Comparison of ENCODE assay signal across 28 cellular contexts in the genomic region with DNA sequence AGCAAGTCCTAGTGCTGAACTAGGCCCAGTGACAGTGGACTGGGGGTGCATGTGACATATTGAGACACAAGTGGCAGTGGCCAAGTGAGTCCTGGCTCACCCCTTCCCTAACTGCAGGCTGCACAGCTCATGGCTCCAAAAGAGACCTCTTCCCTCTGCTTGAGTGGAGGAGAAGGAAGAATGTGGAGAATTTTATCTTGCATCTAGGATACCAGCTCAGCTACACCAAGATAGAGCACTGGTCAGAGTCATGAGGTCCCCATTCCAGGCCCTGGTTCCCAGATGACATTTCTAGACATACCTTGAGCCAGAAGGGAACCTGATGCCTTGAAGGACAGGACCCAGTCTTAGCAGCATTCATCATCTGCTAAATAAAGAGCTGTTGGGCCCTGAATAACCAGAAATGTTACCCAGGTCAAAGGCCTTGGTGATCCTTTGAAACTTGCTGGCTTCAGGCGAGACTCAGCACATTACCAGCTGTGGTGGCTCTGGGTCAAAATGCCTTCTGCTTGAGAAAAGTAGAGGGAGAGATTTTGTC.
"Had no signal": no experiment of that assay in that cellular context is flagged by ENCODE, and none has a peak within 500 bp of the region (broad histone marks: within the 10 kb centered on the region; RNA-seq: fewer than 3 reads in every experiment).

No MANE protein-coding gene starts in this region.

- H3K9me3 ChIP-seq: ascending aorta, esophagus muscularis mucosa, gastrocnemius medialis had no signal

- H3K4me3 ChIP-seq: ascending aorta, esophagus muscularis mucosa, gastrocnemius medialis, heart left ventricle had no signal

- H3K4me3 Mint-ChIP-seq: activated CD4-positive, alpha-beta memory T cell treated with anti-CD3 and anti-CD28 coated beads, Interleukin-2, amount 10 ng/mL, durations not matched to agents 7 days and 5 days; activated CD4-positive, alpha-beta T cell treated with anti-CD3 and anti-CD28 coated beads, Interleukin-2, amount 10 ng/mL, durations not matched to agents 7 days and 5 days; activated naive CD4-positive, alpha-beta T cell treated with anti-CD3 and anti-CD28 coated beads, Interleukin-2, amount 10 ng/mL, durations not matched to agents 7 days and 5 days; activated naive CD8-positive, alpha-beta T cell treated with anti-CD3 and anti-CD28 coated beads, Interleukin-2, amount 10 ng/mL, durations not matched to agents 7 days and 5 days; activated T-cell treated with anti-CD3 and anti-CD28 coated beads, Interleukin-2, amount 50 U/mL, for 24 hours; activated T-cell treated with anti-CD3 and anti-CD28 coated beads, Interleukin-2, amount 50 U/mL, for 72 hours; brain; effector memory CD8-positive, alpha-beta T cell had no signal

- H3K36me3 ChIP-seq: ascending aorta, esophagus muscularis mucosa, gastrocnemius medialis, heart left ventricle had no signal

- H3K4me1 ChIP-seq: ascending aorta, esophagus muscularis mucosa, foreskin keratinocyte, gastrocnemius medialis, heart left ventricle had no signal

- H3K27me3 Mint-ChIP-seq: activated CD4-positive, alpha-beta memory T cell treated with anti-CD3 and anti-CD28 coated beads, Interleukin-2, amount 10 ng/mL, durations not matched to agents 7 days and 5 days; activated CD4-positive, alpha-beta T cell treated with anti-CD3 and anti-CD28 coated beads, Interleukin-2, amount 10 ng/mL, durations not matched to agents 7 days and 5 days; activated naive CD4-positive, alpha-beta T cell treated with anti-CD3 and anti-CD28 coated beads, Interleukin-2, amount 10 ng/mL, durations not matched to agents 7 days and 5 days; activated naive CD8-positive, alpha-beta T cell treated with anti-CD3 and anti-CD28 coated beads, Interleukin-2, amount 10 ng/mL, durations not matched to agents 7 days and 5 days; activated T-cell treated with anti-CD3 and anti-CD28 coated beads, Interleukin-2, amount 50 U/mL, for 24 hours; brain; effector memory CD8-positive, alpha-beta T cell had no signal

- H3K4me1 Mint-ChIP-seq: activated CD4-positive, alpha-beta memory T cell treated with anti-CD3 and anti-CD28 coated beads, Interleukin-2, amount 10 ng/mL, durations not matched to agents 7 days and 5 days; activated CD4-positive, alpha-beta T cell treated with anti-CD3 and anti-CD28 coated beads, Interleukin-2, amount 10 ng/mL, durations not matched to agents 7 days and 5 days; activated naive CD4-positive, alpha-beta T cell treated with anti-CD3 and anti-CD28 coated beads, Interleukin-2, amount 10 ng/mL, durations not matched to agents 7 days and 5 days; activated naive CD8-positive, alpha-beta T cell treated with anti-CD3 and anti-CD28 coated beads, Interleukin-2, amount 10 ng/mL, durations not matched to agents 7 days and 5 days; brain had no signal

- H3K27ac Mint-ChIP-seq: activated CD4-positive, alpha-beta memory T cell treated with anti-CD3 and anti-CD28 coated beads, Interleukin-2, amount 10 ng/mL, durations not matched to agents 7 days and 5 days; activated CD4-positive, alpha-beta T cell treated with anti-CD3 and anti-CD28 coated beads, Interleukin-2, amount 10 ng/mL, durations not matched to agents 7 days and 5 days; activated naive CD4-positive, alpha-beta T cell treated with anti-CD3 and anti-CD28 coated beads, Interleukin-2, amount 10 ng/mL, durations not matched to agents 7 days and 5 days; activated naive CD4-positive, alpha-beta T cell treated with anti-CD3 and anti-CD28 coated beads, Interleukin-2, amount 50 U/mL, for 72 hours; activated naive CD8-positive, alpha-beta T cell treated with anti-CD3 and anti-CD28 coated beads, Interleukin-2, amount 10 ng/mL, durations not matched to agents 7 days and 5 days; activated T-cell treated with anti-CD3 and anti-CD28 coated beads, Interleukin-2, amount 50 U/mL, for 24 hours; activated T-cell treated with anti-CD3 and anti-CD28 coated beads, Interleukin-2, amount 50 U/mL, for 72 hours; brain; effector memory CD8-positive, alpha-beta T cell had no signal

- H3K36me3 Mint-ChIP-seq: activated naive CD4-positive, alpha-beta T cell treated with anti-CD3 and anti-CD28 coated beads, Interleukin-2, amount 10 ng/mL, durations not matched to agents 7 days and 5 days; activated naive CD4-positive, alpha-beta T cell treated with anti-CD3 and anti-CD28 coated beads, Interleukin-2, amount 50 U/mL, for 72 hours; activated naive CD8-positive, alpha-beta T cell treated with anti-CD3 and anti-CD28 coated beads, Interleukin-2, amount 10 ng/mL, durations not matched to agents 7 days and 5 days; brain had no signal

- H3K27ac ChIP-seq: ascending aorta, esophagus muscularis mucosa, foreskin keratinocyte, gastrocnemius medialis, heart left ventricle had no signal

- DNase-seq: activated CD4-positive, alpha-beta memory T cell treated with anti-CD3 and anti-CD28 coated beads, Interleukin-2, amount 10 ng/mL, durations not matched to agents 7 days and 5 days; activated CD4-positive, alpha-beta T cell treated with anti-CD3 and anti-CD28 coated beads for 1 hour; activated CD4-positive, alpha-beta T cell treated with anti-CD3 and anti-CD28 coated beads for 4 hours; activated CD4-positive, alpha-beta T cell treated with anti-CD3 and anti-CD28 coated beads, Interleukin-2, amount 10 ng/mL, durations not matched to agents 7 days and 5 days; activated CD4-positive, alpha-beta T cell treated with anti-CD3 and anti-CD28 coated beads, Interleukin-2, amount 50 U/mL, for 4 hours; activated CD8-positive, alpha-beta memory T cell treated with anti-CD3 and anti-CD28 coated beads, Interleukin-2, amount 50 U/mL, for 48 hours; activated gamma-delta T cell; activated naive CD4-positive, alpha-beta T cell; activated naive CD4-positive, alpha-beta T cell treated with anti-CD3 and anti-CD28 coated beads, Interleukin-2, amount 10 ng/mL, durations not matched to agents 7 days and 5 days; activated naive CD8-positive, alpha-beta T cell treated with anti-CD3 and anti-CD28 coated beads, Interleukin-2, amount 10 ng/mL, durations not matched to agents 7 days and 5 days; activated T-cell treated with anti-CD3 and anti-CD28 coated beads for 4 hours; activated T-cell treated with anti-CD3 and anti-CD28 coated beads, Interleukin-2, amount 50 U/mL, for 24 hours; activated T-cell treated with anti-CD3 and anti-CD28 coated beads, Interleukin-2, amount 50 U/mL, for 72 hours; caudate nucleus; cortex of kidney; dermis blood vessel endothelial cell; effector CD4-positive, alpha-beta T cell; effector memory CD8-positive, alpha-beta T cell; erythroblast; foreskin keratinocyte; glutamatergic neuron; heart left ventricle; T-helper 2 cell had no signal

- H3K9me3 Mint-ChIP-seq: activated CD4-positive, alpha-beta T cell treated with anti-CD3 and anti-CD28 coated beads, Interleukin-2, amount 10 ng/mL, durations not matched to agents 7 days and 5 days; activated naive CD4-positive, alpha-beta T cell treated with anti-CD3 and anti-CD28 coated beads, Interleukin-2, amount 10 ng/mL, durations not matched to agents 7 days and 5 days; activated naive CD8-positive, alpha-beta T cell treated with anti-CD3 and anti-CD28 coated beads, Interleukin-2, amount 10 ng/mL, durations not matched to agents 7 days and 5 days; activated T-cell treated with anti-CD3 and anti-CD28 coated beads, Interleukin-2, amount 50 U/mL, for 24 hours had no signal

- H3K27me3 ChIP-seq: ascending aorta, esophagus muscularis mucosa, foreskin keratinocyte, gastrocnemius medialis, heart left ventricle had no signal
